Comparison of ENCODE assay signal across 10 cellular contexts in the genomic region with DNA sequence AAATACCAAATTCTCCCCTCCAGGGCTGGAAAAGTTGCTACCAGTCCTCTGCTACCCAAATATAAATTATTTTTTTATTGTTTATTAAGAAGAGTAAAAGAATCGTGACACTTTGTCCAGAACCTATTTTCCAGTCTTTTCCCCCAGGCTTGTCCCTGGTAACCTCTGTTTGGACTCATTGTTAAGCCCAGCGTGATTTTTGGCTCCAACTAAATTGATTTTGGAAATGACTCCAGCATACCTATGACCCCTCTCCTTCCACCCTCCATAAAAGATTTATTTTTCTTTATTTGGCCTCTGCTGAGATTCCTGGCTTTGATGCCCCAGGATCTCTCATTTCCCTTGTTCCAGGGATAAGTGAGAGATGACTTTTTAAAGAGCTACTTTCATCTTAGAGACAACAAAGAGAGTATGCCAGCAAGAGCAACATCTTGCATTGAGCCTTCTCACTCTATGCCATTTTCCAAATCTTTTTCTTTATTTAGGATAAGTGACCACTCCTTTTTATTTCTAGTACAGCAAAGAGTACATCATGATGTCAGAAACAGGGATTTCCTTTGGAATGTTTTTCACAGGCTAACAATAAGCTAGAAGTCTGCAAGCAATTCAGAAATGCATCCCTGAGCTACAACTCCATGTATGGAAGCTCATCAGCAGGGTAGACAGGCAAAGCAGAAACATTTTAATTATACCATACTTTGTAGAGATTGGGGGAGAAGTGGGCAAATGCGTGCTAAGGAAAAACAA.
DNase-seq lines count a peak whose midpoint lies in the region; ATAC-seq and TF ChIP-seq lines count a peak whose summit lies in the region.
"Had no signal": no experiment of that assay in that cellular context is flagged by ENCODE, and none has a peak within 500 bp of the region (broad histone marks: within the 10 kb centered on the region; RNA-seq: fewer than 3 reads in every experiment).

No MANE protein-coding gene starts in this region.

- TF ChIP-seq CTCF in Peyer's patch (IDR thresholded peaks at IDR 0.05), result no peak

- H3K27ac ChIP-seq in BLaER1 (no peak overlapping the region), Peyer's patch (peak overlapping the region; percentile 39 to 75 (median 64))
- H3K27ac ChIP-seq: ovary had no signal

- H3K9me3 ChIP-seq in BLaER1 (no peaks in the 10 kb centered on the region), Peyer's patch (no peaks in the 10 kb centered on the region)
- H3K9me3 ChIP-seq: ovary had no signal

- H4K20me1 ChIP-seq in BLaER1, result peaks cover 100% of the 10 kb centered on the region

- H3K4me3 ChIP-seq in BLaER1 (no peak overlapping the region), Peyer's patch (no peak overlapping the region)
- H3K4me3 ChIP-seq: ovary had no signal

- ATAC-seq in GM19452 (IDR thresholded peaks at IDR 0.05; ENCODE audit: unreplicated experiment), result no peak

- no peak for TF ChIP-seq POLR2A in Peyer's patch (IDR thresholded peaks at IDR 0.05)

- H3K9ac ChIP-seq in BLaER1, result no peak overlapping the region

- DNase-seq in Peyer's patch (no peak), dermis microvascular lymphatic vessel endothelial cell (ENCODE audit: low read depth in 2 of 2) (peak; percentile 52 to 67), pons (ENCODE audit: low spot score) (peak; percentile 11), NCI-H510A (lab: John Stamatoyannopoulos, UW) (no peak), NCI-H2081 treated with DMSO at 0.1 percent for 48 hours (lab: John Stamatoyannopoulos, UW) (no peak), HK-2 (ENCODE audit: unreplicated experiment) (no peak)
- DNase-seq: NCI-H1092 had no signal

- H3K27me3 ChIP-seq in BLaER1 (no peaks in the 10 kb centered on the region), Peyer's patch (no peaks in the 10 kb centered on the region)
- H3K27me3 ChIP-seq: ovary had no signal

- H3K36me3 ChIP-seq in BLaER1, result peaks cover 100% of the 10 kb centered on the region
- no peaks in the 10 kb centered on the region for H3K36me3 ChIP-seq in Peyer's patch
- H3K36me3 ChIP-seq: ovary had no signal

- H3K4me2 ChIP-seq in BLaER1, result peak overlapping the region; percentile 11; the same call in 1 of the 2 replicates

- peaks cover 97% of the 10 kb centered on the region for H3K4me1 ChIP-seq in BLaER1
- peaks cover 0 to 21% (median 6%) of the 10 kb centered on the region in 4 donors for H3K4me1 ChIP-seq in Peyer's patch

Comparison
In these comparisons a context has a peak if more than half of its experiments do, and no peak if none do; other contexts are left out.
1. DNase-seq: peak in dermis microvascular lymphatic vessel endothelial cell (2 of 2) and pons (single experiment); none in Peyer's patch (0 of 3), NCI-H510A (single experiment), NCI-H2081 treated with DMSO at 0.1 percent for 48 hours (single experiment) and HK-2 (single experiment).